In genomic region chr3:4898454-4899313, GRCh38 we compare ENCODE assay signal across 9 cellular contexts.
DNase-seq lines count a peak whose midpoint lies in the region; ATAC-seq and TF ChIP-seq lines count a peak whose summit lies in the region.
"Had no signal": no experiment of that assay in that cellular context is flagged by ENCODE, and none has a peak within 500 bp of the region (broad histone marks: within the 10 kb centered on the region; RNA-seq: fewer than 3 reads in every experiment).

No MANE protein-coding gene starts in this region.

- intact Hi-C loops in lower leg skin (cut with DNase I; ENCODE audit: low total_unique reads), result no loop called here

- H3K4ac ChIP-seq in mesendoderm (ENCODE audit: low read depth, low read length), result peak overlapping the region; percentile 21

- H2BK5ac ChIP-seq in mesendoderm (ENCODE audit: low read length), result no peak overlapping the region

- H3K4me3 ChIP-seq in RWPE2 (ENCODE audit: severe bottlenecking) (no peak overlapping the region), mesendoderm (ENCODE audit: low read length) (no peak overlapping the region), lower leg skin (ENCODE audit: low read depth, poor library complexity, severe bottlenecking) (no peak overlapping the region)

- H2AK5ac ChIP-seq in mesendoderm (ENCODE audit: low read length), result peak overlapping the region; percentile 18

- H3K9me3 ChIP-seq in RWPE2 (ENCODE audit: severe bottlenecking), result no peaks in the 10 kb centered on the region

- no peak overlapping the region for H3K9ac ChIP-seq in mesendoderm (ENCODE audit: low read length)

- no peaks in the 10 kb centered on the region for H3K79me2 ChIP-seq in mesendoderm (ENCODE audit: control insufficient read depth, insufficient read depth, low read length)

- H2BK120ac ChIP-seq in mesendoderm (ENCODE audit: low read depth, low read length), result no peak overlapping the region

- H3K27me3 ChIP-seq in RWPE2 (ENCODE audit: insufficient read depth, poor library complexity, severe bottlenecking) (no peaks in the 10 kb centered on the region), mesendoderm (ENCODE audit: insufficient read depth, low read length, poor library complexity) (no peaks in the 10 kb centered on the region)

- peak overlapping the region; percentile 26 for H3K23ac ChIP-seq in mesendoderm (ENCODE audit: low read length)

- WGBS in mesendoderm (ENCODE audit: extremely low coverage, insufficient coverage, low lambda C conversion rate), result no CpG with 5 or more reads among the region's 6 CpGs
- WGBS in lower leg skin, 2 donors, result 61 to 62% methylated on average over 6 of the region's 6 CpGs

- no peak for TF ChIP-seq CTCF in RWPE2 (IDR thresholded peaks at IDR 0.05; ENCODE audit: poor library complexity, severe bottlenecking)
- TF ChIP-seq CTCF in lower leg skin (IDR thresholded peaks at IDR 0.05), result no peak

- ATAC-seq in HG02763 (IDR thresholded peaks at IDR 0.05; ENCODE audit: unreplicated experiment) (peak; percentile 89), RWPE2 (ENCODE audit: low read depth) (0 out of 3 replicates have a peak, but pooled peaks have one; percentile 50)

- peak overlapping the region; percentile 88 for H3K18ac ChIP-seq in mesendoderm (ENCODE audit: low read length)

- H3K27ac ChIP-seq in RWPE2 (ENCODE audit: poor library complexity, severe bottlenecking) (no peak overlapping the region), mesendoderm (ENCODE audit: low read depth, low read length) (no peak overlapping the region)
- H3K27ac ChIP-seq: VCaP had no signal

- H3K36me3 ChIP-seq in RWPE2 (ENCODE audit: low read depth) (no peaks in the 10 kb centered on the region), mesendoderm (ENCODE audit: control insufficient read depth, insufficient read depth, low read length) (no peaks in the 10 kb centered on the region)

- peak overlapping the region; percentile 18 for H3K56ac ChIP-seq in mesendoderm (ENCODE audit: low read length)

- H3K4me1 ChIP-seq in RWPE2 (ENCODE audit: insufficient read depth, poor library complexity, severe bottlenecking) (no peaks in the 10 kb centered on the region), mesendoderm (ENCODE audit: control insufficient read depth, low read depth, low read length) (peaks cover 15% of the 10 kb centered on the region)

- DNase-seq in NOMO-1 treated with DMSO at 0.1 percent for 48 hours (lab: John Stamatoyannopoulos, UW; ENCODE audit: unreplicated experiment) (peak; percentile 14), NOMO-1 treated with dmso at 0.1 percent for 144 hours (lab: John Stamatoyannopoulos, UW; ENCODE audit: unreplicated experiment) (no peak), RWPE2 (ENCODE audit: low spot score) (no peak), mesendoderm (peak; percentile 51), NCI-H146 treated with DMSO at 0.1 percent for 48 hours (lab: John Stamatoyannopoulos, UW; ENCODE audit: unreplicated experiment) (no peak), hypothalamus (lab: John Stamatoyannopoulos, UW) (no peak), lower leg skin (ENCODE audit: low spot score in 2 of 2) (no peak)

- H4K8ac ChIP-seq in mesendoderm (ENCODE audit: low read depth, low read length), result no peak overlapping the region

- no peak overlapping the region for H2BK15ac ChIP-seq in mesendoderm (replicated peaks; ENCODE audit: low read depth)

- no peaks in the 10 kb centered on the region for H3K79me1 ChIP-seq in mesendoderm (ENCODE audit: low read length)

- no peak for TF ChIP-seq POLR2A in lower leg skin (IDR thresholded peaks at IDR 0.05)

- no peak overlapping the region for H3K4me2 ChIP-seq in mesendoderm (ENCODE audit: low read length)

- H4K5ac ChIP-seq in mesendoderm (ENCODE audit: low read length), result no peak overlapping the region

Comparison
In these comparisons a context has a peak if more than half of its experiments do, and no peak if none do; other contexts are left out.
1. DNase-seq: peak in NOMO-1 treated with DMSO at 0.1 percent for 48 hours (single experiment) and mesendoderm (single experiment); none in NOMO-1 treated with dmso at 0.1 percent for 144 hours (single experiment), RWPE2 (single experiment), NCI-H146 treated with DMSO at 0.1 percent for 48 hours (single experiment), hypothalamus (0 of 51) and lower leg skin (0 of 2).